ENCODE assay signal across 21 cellular contexts in the genomic region with DNA sequence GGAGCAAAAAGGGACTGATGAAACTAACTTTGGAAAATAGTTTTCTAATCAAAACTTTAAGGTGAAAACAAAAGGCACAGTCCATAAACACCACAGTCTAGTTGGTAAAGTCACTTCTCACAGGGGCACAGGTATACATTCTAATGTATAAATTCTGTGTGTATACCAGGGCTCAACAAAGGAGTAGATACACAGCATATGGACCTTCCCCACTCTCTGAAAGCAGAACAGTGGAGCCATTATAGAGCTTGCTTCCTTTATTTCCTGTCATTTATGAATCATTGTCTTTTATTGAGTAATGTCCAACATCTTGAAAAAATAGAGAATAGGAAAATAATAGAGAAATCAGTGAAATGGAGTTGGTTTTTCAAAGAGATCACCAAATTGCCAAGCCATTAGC.
"Had no signal": no experiment of that assay in that cellular context is flagged by ENCODE, and none has a peak within 500 bp of the region (broad histone marks: within the 10 kb centered on the region; RNA-seq: fewer than 3 reads in every experiment).

No MANE protein-coding gene starts in this region.

- H3K27ac Mint-ChIP-seq: activated CD4-positive, alpha-beta memory T cell treated with anti-CD3 and anti-CD28 coated beads for 36 hours; dendritic cell treated with granulocyte-macrophage colony-stimulating factor and Interleukin-4, amounts not matched to agents 40 ng/mL and 50 ng/mL, for 4 days; immature natural killer cell; naive thymus-derived CD4-positive, alpha-beta T cell; T-helper 2 cell treated with Interferon-gamma antibody and Interleukin-4, amounts not matched to agents 5 μg/mL and 100 μg/mL, for 36 hours; WTC11 had no signal

- H3K4me1 ChIP-seq: parathyroid adenoma, tibial nerve had no signal

- H2AFZ ChIP-seq: parathyroid adenoma had no signal

- H3K36me3 ChIP-seq: cardiac muscle cell, esophagus muscularis mucosa, tibial nerve had no signal

- H3K79me2 ChIP-seq: parathyroid adenoma had no signal

- H3K9me3 ChIP-seq: esophagus muscularis mucosa, tibial nerve had no signal

- H3K4me3 ChIP-seq: cardiac muscle cell, esophagus muscularis mucosa, tibial nerve had no signal

- H3K27ac ChIP-seq: cardiac muscle cell, esophagus muscularis mucosa, parathyroid adenoma, tibial nerve had no signal

- DNase-seq: activated CD4-positive, alpha-beta memory T cell treated with anti-CD3 and anti-CD28 coated beads for 36 hours; activated CD4-positive, alpha-beta T cell treated with anti-CD3 and anti-CD28 coated beads for 4 hours; activated effector memory CD4-positive, alpha-beta T cell treated with Interleukin-2 at 50 U/mL for 16 hours; activated naive CD4-positive, alpha-beta T cell treated with anti-CD3 and anti-CD28 coated beads, Interleukin-2, amount 50 U/mL, for 16 hours; activated T-cell treated with anti-CD3 and anti-CD28 coated beads, Interleukin-2, amount 50 U/mL, for 4 hours; effector CD8-positive, alpha-beta T cell; immature natural killer cell; left cardiac atrium; mesendoderm; naive thymus-derived CD4-positive, alpha-beta T cell; stimulated activated CD4-positive, alpha-beta T cell treated with anti-CD3 and anti-CD28 coated beads, Interleukin-1b, Interleukin-23, amount 100 ng/mL, for 48 hours; stimulated activated CD8-positive, alpha-beta memory T cell treated with anti-CD3 and anti-CD28 coated beads, Interleukin-4, amount 100 ng/mL, for 48 hours; stimulated activated naive CD4-positive, alpha-beta T cell treated with Interleukin-2 at 50 U/mL for 16 hours had no signal

- H3K9ac ChIP-seq: parathyroid adenoma had no signal

- H3K4me3 Mint-ChIP-seq: activated CD4-positive, alpha-beta memory T cell treated with anti-CD3 and anti-CD28 coated beads for 36 hours; activated T-cell treated with anti-CD3 and anti-CD28 coated beads, Interleukin-2, amount 50 U/mL, for 4 hours; dendritic cell treated with granulocyte-macrophage colony-stimulating factor and Interleukin-4, amounts not matched to agents 40 ng/mL and 50 ng/mL, for 4 days; immature natural killer cell; naive thymus-derived CD4-positive, alpha-beta T cell; T-helper 2 cell treated with Interferon-gamma antibody and Interleukin-4, amounts not matched to agents 5 μg/mL and 100 μg/mL, for 36 hours; WTC11 had no signal

- H3K4me1 Mint-ChIP-seq: immature natural killer cell; naive thymus-derived CD4-positive, alpha-beta T cell; WTC11 had no signal

- H3K9me3 Mint-ChIP-seq: activated CD4-positive, alpha-beta memory T cell treated with anti-CD3 and anti-CD28 coated beads for 36 hours; activated T-cell treated with anti-CD3 and anti-CD28 coated beads, Interleukin-2, amount 50 U/mL, for 4 hours; T-helper 2 cell treated with Interferon-gamma antibody and Interleukin-4, amounts not matched to agents 5 μg/mL and 100 μg/mL, for 36 hours; WTC11 had no signal

- H3K36me3 Mint-ChIP-seq: activated CD4-positive, alpha-beta memory T cell treated with anti-CD3 and anti-CD28 coated beads for 36 hours; immature natural killer cell; naive thymus-derived CD4-positive, alpha-beta T cell; WTC11 had no signal

- H3K27me3 ChIP-seq: cardiac muscle cell, esophagus muscularis mucosa, tibial nerve had no signal

- FAIRE-seq: urothelium cell line had no signal

- H3K27me3 Mint-ChIP-seq: activated CD4-positive, alpha-beta memory T cell treated with anti-CD3 and anti-CD28 coated beads for 36 hours; dendritic cell treated with granulocyte-macrophage colony-stimulating factor and Interleukin-4, amounts not matched to agents 40 ng/mL and 50 ng/mL, for 4 days; naive thymus-derived CD4-positive, alpha-beta T cell had no signal
